ENCODE assay signal across 1 cellular context in genomic region chr11:121538054-121538453, GRCh38.
TF ChIP-seq lines count a peak whose summit lies in the region.

No MANE protein-coding gene starts in this region.

TF ChIP-seq in SK-N-SH, 30 proteins besides CTCF, POLR2A, EP300 and RAD21 (continued from another document):
- TF ChIP-seq REST (IDR thresholded peaks at IDR 0.05; ENCODE audit: low read depth, low read length): no peak
